ENCODE assay signal across 19 cellular contexts in the genomic region with DNA sequence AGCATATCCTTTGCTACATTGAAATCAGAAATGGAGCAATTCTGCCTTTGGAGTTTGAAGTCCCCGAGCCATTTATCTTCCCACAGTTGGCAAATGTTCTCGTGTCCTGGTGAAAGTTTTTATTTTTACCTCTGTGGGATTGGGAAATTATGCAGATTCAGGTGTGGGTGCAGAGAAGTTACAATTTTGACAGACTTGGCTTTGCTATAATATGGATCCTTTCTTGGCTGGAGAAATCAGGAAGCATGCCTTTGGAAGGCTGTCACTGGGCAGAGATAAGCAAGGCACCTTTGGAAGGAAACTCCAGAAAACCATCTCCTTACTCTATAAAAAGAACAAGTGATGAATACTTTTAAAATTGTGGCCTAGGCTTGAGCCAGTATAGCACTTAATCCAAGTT.
DNase-seq lines count a peak whose midpoint lies in the region; ATAC-seq, FAIRE-seq and TF ChIP-seq lines count a peak whose summit lies in the region.
"Had no signal": no experiment of that assay in that cellular context is flagged by ENCODE, and none has a peak within 500 bp of the region (broad histone marks: within the 10 kb centered on the region; RNA-seq: fewer than 3 reads in every experiment).

No MANE protein-coding gene starts in this region.

- H3K27ac Mint-ChIP-seq in astrocyte (ENCODE audit: unreplicated experiment) (no peak overlapping the region), nephron (peak overlapping the region in 2 of 3 experiments; percentile 40 to 62)
- H3K27ac Mint-ChIP-seq: CD4-positive, CD25-positive, alpha-beta regulatory T cell had no signal

- no peak overlapping the region for H3K9ac ChIP-seq in astrocyte (ENCODE audit: low read length)
- no peak overlapping the region for H3K9ac ChIP-seq in smooth muscle cell (ENCODE audit: low read depth)
- H3K9ac ChIP-seq: GM23248 had no signal

- no peak for TF ChIP-seq CTCF in astrocyte (IDR thresholded peaks at IDR 0.05; ENCODE audit: insufficient read depth, low read depth, low read length)
- TF ChIP-seq CTCF in fibroblast of the aortic adventitia (IDR thresholded peaks at IDR 0.05; ENCODE audit: insufficient read depth, low read length), result no peak
- TF ChIP-seq CTCF in nephron (IDR thresholded peaks at IDR 0.05; ENCODE audit: unreplicated experiment in 3 of 3), result no peak
- no peak for TF ChIP-seq CTCF in smooth muscle cell (IDR thresholded peaks at IDR 0.05; ENCODE audit: borderline replicate concordance, insufficient read depth, poor library complexity, severe bottlenecking)

- no peak overlapping the region for H3K4me2 ChIP-seq in astrocyte (ENCODE audit: low read length)
- H3K4me2 ChIP-seq in smooth muscle cell, result peak overlapping the region; percentile 24

- H3K36me3 ChIP-seq in astrocyte (ENCODE audit: insufficient read depth, low read length), result no peaks in the 10 kb centered on the region
- no peaks in the 10 kb centered on the region for H3K36me3 ChIP-seq in smooth muscle cell (ENCODE audit: low read depth)
- H3K36me3 ChIP-seq: BE2C, HAP-1 had no signal

- H3K4me3 Mint-ChIP-seq in astrocyte (ENCODE audit: unreplicated experiment) (no peak overlapping the region), nephron (no peak overlapping the region)

- H3K4me1 Mint-ChIP-seq in astrocyte (ENCODE audit: low read depth, unreplicated experiment) (peaks cover 5% of the 10 kb centered on the region), nephron (peaks cover 49% of the 10 kb centered on the region)
- H3K4me1 Mint-ChIP-seq: CD4-positive, CD25-positive, alpha-beta regulatory T cell had no signal

- H3K4me3 ChIP-seq in astrocyte (ENCODE audit: insufficient read depth, low read depth, low read length), result no peak overlapping the region
- H3K4me3 ChIP-seq in fibroblast of the aortic adventitia (ENCODE audit: low read depth, low read length), result no peak overlapping the region
- H3K4me3 ChIP-seq in smooth muscle cell, result no peak overlapping the region
- H3K4me3 ChIP-seq: GM23248, HAP-1 had no signal

- H3F3A ChIP-seq in smooth muscle cell (ENCODE audit: low read depth), result no peaks in the 10 kb centered on the region

- H3K4me1 ChIP-seq in astrocyte (ENCODE audit: insufficient read depth, low read length), result peaks cover 6% of the 10 kb centered on the region
- no peaks in the 10 kb centered on the region for H3K4me1 ChIP-seq in smooth muscle cell (ENCODE audit: low read depth)
- H3K4me1 ChIP-seq: BE2C, Caco-2, HAP-1 had no signal

- DNase-seq in astrocyte (ENCODE audit: low read depth), result peak; percentile 10
- peak; percentile 78 for DNase-seq in fibroblast of the aortic adventitia (ENCODE audit: low read depth)
- no peak for DNase-seq in smooth muscle cell (lab: John Stamatoyannopoulos, UW; ENCODE audit: unreplicated experiment)
- DNase-seq in kidney glomerular epithelial cell (lab: John Stamatoyannopoulos, UW), result no peak
- DNase-seq in OCI-M1 (lab: John Stamatoyannopoulos, UW), result no peak
- DNase-seq: ACHN; BE2C; C1 segment of cervical spinal cord; Caco-2; CD4-positive, CD25-positive, alpha-beta regulatory T cell had no signal

- H3K79me2 ChIP-seq in astrocyte (ENCODE audit: insufficient read depth, low read length) (no peaks in the 10 kb centered on the region), smooth muscle cell (ENCODE audit: low read depth) (no peaks in the 10 kb centered on the region)

- H2AFZ ChIP-seq in astrocyte (ENCODE audit: low read depth, low read length) (no peak overlapping the region), smooth muscle cell (ENCODE audit: low read depth) (no peak overlapping the region)
- H2AFZ ChIP-seq: GM23248 had no signal

- H4K20me1 ChIP-seq in astrocyte (ENCODE audit: insufficient read depth, low read length) (no peaks in the 10 kb centered on the region), smooth muscle cell (ENCODE audit: low read depth) (peaks cover 52% of the 10 kb centered on the region)

- H3K27me3 Mint-ChIP-seq in astrocyte (ENCODE audit: low read depth, unreplicated experiment) (no peaks in the 10 kb centered on the region), nephron (ENCODE audit: low read depth) (no peaks in the 10 kb centered on the region)

- ATAC-seq in GM19452 (IDR thresholded peaks at IDR 0.05; ENCODE audit: unreplicated experiment), result no peak

- H3K27ac ChIP-seq in astrocyte (ENCODE audit: low read depth, low read length) (no peak overlapping the region), smooth muscle cell (ENCODE audit: low read depth) (no peak overlapping the region)
- H3K27ac ChIP-seq: GM23248 had no signal

- H3K9me3 Mint-ChIP-seq in astrocyte (ENCODE audit: unreplicated experiment), result peaks cover 1% of the 10 kb centered on the region
- H3K9me3 Mint-ChIP-seq in nephron, result no peaks in the 10 kb centered on the region

- WGBS in smooth muscle cell (ENCODE audit: low lambda C conversion rate), result 95% methylated on average over 2 of the region's 2 CpGs

- H3K27me3 ChIP-seq in astrocyte (ENCODE audit: insufficient read depth, low read length) (no peaks in the 10 kb centered on the region), smooth muscle cell (ENCODE audit: low read depth) (no peaks in the 10 kb centered on the region)
- H3K27me3 ChIP-seq: BE2C had no signal

- no peak for FAIRE-seq in astrocyte (lab: Jason Lieb, UNC)
- FAIRE-seq: A204.1, D721Med, G401.6, GM12891, GM19239 had no signal

- no peaks in the 10 kb centered on the region for H3K9me3 ChIP-seq in astrocyte (ENCODE audit: insufficient read depth, low read depth, low read length)
- no peaks in the 10 kb centered on the region for H3K9me3 ChIP-seq in smooth muscle cell (replicated peaks; ENCODE audit: low read depth)
- H3K9me3 ChIP-seq: BE2C, Caco-2, HAP-1 had no signal

- peaks cover 4% of the 10 kb centered on the region for H3K36me3 Mint-ChIP-seq in astrocyte (ENCODE audit: low read depth, unreplicated experiment)
- peaks cover 74% of the 10 kb centered on the region for H3K36me3 Mint-ChIP-seq in nephron (ENCODE audit: low read depth)
- H3K36me3 Mint-ChIP-seq: CD4-positive, CD25-positive, alpha-beta regulatory T cell had no signal

Comparison
In these comparisons a context has a peak if more than half of its experiments do, and no peak if none do; other contexts are left out.
1. DNase-seq: peak in astrocyte (single experiment) and fibroblast of the aortic adventitia (single experiment); none in smooth muscle cell (single experiment), kidney glomerular epithelial cell (single experiment) and OCI-M1 (single experiment).